Comparison of ENCODE assay signal across 10 cellular contexts in genomic region chr16:11896776-11897175, GRCh38. TPM values are rescaled to one million over a fixed set of nuclear protein-coding genes. Genes with fewer than 3 reads are reported as not detected.
A peak's percentile ranks its signal among the peaks of the same experiment; 100 is the strongest.
DNase-seq lines count a peak whose midpoint lies in the region; ATAC-seq and TF ChIP-seq lines count a peak whose summit lies in the region.
"Had no signal": no experiment of that assay in that cellular context is flagged by ENCODE, and none has a peak within 500 bp of the region (broad histone marks: within the 10 kb centered on the region; RNA-seq: fewer than 3 reads in every experiment).

No MANE protein-coding gene starts in this region.

- H3K4me3 Mint-ChIP-seq in T-cell: no peak overlapping the region

- DNase-seq in GM04503 (ENCODE audit: low read depth) (peak; percentile 60), T-cell (no peak), skeletal muscle cell (ENCODE audit: low read depth) (peak; percentile 46), NCI-H1436 (lab: John Stamatoyannopoulos, UW) (no peak), vagina (ENCODE audit: extremely low spot score in 2 of 2) (no peak)
- no peak for DNase-seq in stimulated activated naive CD4-positive, alpha-beta T cell treated with Interleukin-2 at 50 U/mL for 16 hours (lab: John Stamatoyannopoulos, UW)
- DNase-seq: NCI-H524 treated with DMSO at 0.1 percent for 48 hours had no signal

- TF ChIP-seq CTCF in vagina (IDR thresholded peaks at IDR 0.05): no peak

- H3K9me3 ChIP-seq in vagina: no peaks in the 10 kb centered on the region

- H3K4me1 Mint-ChIP-seq in T-cell: peaks cover 42 to 49% (median 45%) of the 10 kb centered on the region in 3 donors

- H3K27me3 Mint-ChIP-seq in T-cell: no peaks in the 10 kb centered on the region

- H3K36me3 ChIP-seq in vagina: peaks cover 0 to 9% of the 10 kb centered on the region in 2 donors

- CTCF ChIA-PET in T-cell (lab: Charles Lee): interaction anchor here in 1 of 2 donors (1.2 kb wide), 1 partner anchor 15 kb away, joined by 3 read pairs; no protein-coding TSS in a partner anchor

- H3K27me3 ChIP-seq in vagina: no peaks in the 10 kb centered on the region

- intact Hi-C loops in vagina (cut with DNase I): no loop called here

- H3K4me1 ChIP-seq in vagina: peaks cover 19% of the 10 kb centered on the region

- no peak overlapping the region for H3K27ac ChIP-seq in vagina
- H3K27ac ChIP-seq: KMS-11 had no signal

- no peaks in the 10 kb centered on the region for H3K9me3 Mint-ChIP-seq in T-cell

- POLR2A ChIA-PET in T-cell (lab: Charles Lee): interaction anchor here in 1 of 2 donors (0.5 to 0.7 kb wide), 2 partner anchors 14 to 30 kb away, joined by 4 to 8 read pairs; no protein-coding TSS in a partner anchor

- no peak for TF ChIP-seq POLR2A in vagina (IDR thresholded peaks at IDR 0.05)

- ATAC-seq in T-cell (replicated peaks in 1 of 4): no peak
- ATAC-seq in esophagus mucosa: peak; percentile 70

- no peak overlapping the region for H3K4me3 ChIP-seq in skeletal muscle cell (ENCODE audit: low read depth, low read length)
- no peak overlapping the region for H3K4me3 ChIP-seq in vagina
- H3K4me3 ChIP-seq: lung had no signal

- H3K27ac Mint-ChIP-seq in T-cell: peak overlapping the region; percentile 2 to 11

- peaks cover 19% of the 10 kb centered on the region for H3K36me3 Mint-ChIP-seq in T-cell

RNA-seq across cellular contexts. Expression of gene GSPT1, which starts 19.0 kb away (rescaled TPM):
- total RNA-seq in T-cell (100 to 1,000 TPM in 2 of 5 donors, 10 to 100 TPM in 3; 84.2 to 166 (median 92.5) TPM), esophagus mucosa (110 TPM), vagina (56.0 TPM)

RNA-seq across cellular contexts. Expression of gene NPIPB2, which starts 45.1 kb away (rescaled TPM):
- total RNA-seq in T-cell (10 to 100 TPM; 14.6 to 23.1 (median 19.5) TPM), esophagus mucosa (6.3 TPM), vagina (13.5 TPM)

RNA-seq across cellular contexts. Expression of gene RSL1D1, which starts 45.4 kb away (rescaled TPM):
- 100 to 1,000 TPM; 165 to 205 (median 180) TPM for total RNA-seq in T-cell
- 115 TPM for total RNA-seq in esophagus mucosa
- 148 TPM for total RNA-seq in vagina

Comparison
In these comparisons a context has a peak if more than half of its experiments do, and no peak if none do; other contexts are left out.
1. DNase-seq: peak in GM04503 (single experiment) and skeletal muscle cell (single experiment); none in T-cell (0 of 34), NCI-H1436 (single experiment), stimulated activated naive CD4-positive, alpha-beta T cell treated with Interleukin-2 at 50 U/mL for 16 hours (single experiment) and vagina (0 of 2).